In the genomic region with DNA sequence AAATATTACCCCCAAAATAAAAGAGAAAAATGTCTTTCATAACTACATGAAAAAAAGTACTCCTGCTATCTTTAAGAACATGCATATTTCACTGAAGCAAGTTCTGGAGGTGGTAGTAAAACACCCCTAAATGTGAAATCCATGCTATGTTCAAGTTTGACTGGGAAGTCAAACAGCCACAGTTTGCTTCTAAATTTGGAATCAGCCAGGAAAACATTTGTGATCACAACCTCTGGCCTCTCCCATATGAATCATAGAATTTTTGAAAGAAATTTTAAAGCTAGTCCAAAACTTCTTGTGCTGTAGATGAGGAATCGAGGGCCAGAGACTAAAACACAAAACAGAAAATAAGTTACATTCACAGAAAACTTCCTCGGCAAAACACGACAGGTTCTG, we compare ENCODE assay signal across 12 cellular contexts. TPM values are rescaled to one million over a fixed set of nuclear protein-coding genes. Genes with fewer than 3 reads are reported as not detected.
A peak's percentile ranks its signal among the peaks of the same experiment; 100 is the strongest.
DNase-seq lines count a peak whose midpoint lies in the region; ATAC-seq and TF ChIP-seq lines count a peak whose summit lies in the region.
"Had no signal": no experiment of that assay in that cellular context is flagged by ENCODE, and none has a peak within 500 bp of the region (broad histone marks: within the 10 kb centered on the region; RNA-seq: fewer than 3 reads in every experiment).

No MANE protein-coding gene starts in this region.

- TF ChIP-seq CTCF in Loucy (conservative IDR thresholded peaks at IDR 0.05; ENCODE audit: low read length) (no peak), choroid plexus epithelial cell (conservative IDR thresholded peaks at IDR 0.05; ENCODE audit: low read depth, low read length) (no peak), thyroid gland (IDR thresholded peaks at IDR 0.05) (no peak)

- H2AFZ ChIP-seq in Loucy (ENCODE audit: low read length): no peak overlapping the region

- H3K27me3 ChIP-seq in Loucy (ENCODE audit: insufficient read depth, low read length, poor library complexity, severe bottlenecking) (no peaks in the 10 kb centered on the region), thyroid gland (no peaks in the 10 kb centered on the region)

- H3K9ac ChIP-seq in Loucy (ENCODE audit: low read depth, low read length, poor library complexity, severe bottlenecking): no peak overlapping the region

- peaks cover 67% of the 10 kb centered on the region for H3K79me2 ChIP-seq in Loucy (ENCODE audit: insufficient read depth, low read length)

- H3K4me3 ChIP-seq in Loucy (ENCODE audit: low read length, poor library complexity, severe bottlenecking): no peak overlapping the region
- peak overlapping the region; percentile 11 for H3K4me3 ChIP-seq in choroid plexus epithelial cell (ENCODE audit: low read depth, low read length)
- H3K4me3 ChIP-seq in thyroid gland (replicated peaks in 1 of 3): peak overlapping the region in 1 of 3 donors; percentile 8

- H3K4me1 ChIP-seq in Loucy (ENCODE audit: insufficient read depth, low read length, poor library complexity, severe bottlenecking) (peaks cover 36% of the 10 kb centered on the region), thyroid gland (peaks cover 67 to 80% of the 10 kb centered on the region in 2 donors)

- WGBS in thyroid gland, 2 donors: 6 to 12% methylated on average over 3 of the region's 3 CpGs

- intact Hi-C loops in thyroid gland (cut with DNase I): no loop called here

- peaks cover 6% of the 10 kb centered on the region for H4K20me1 ChIP-seq in Loucy (ENCODE audit: insufficient read depth, low read length, poor library complexity, severe bottlenecking)

- H3K9me3 ChIP-seq in Loucy (ENCODE audit: insufficient read depth, low read depth, low read length) (no peaks in the 10 kb centered on the region), thyroid gland (no peaks in the 10 kb centered on the region)

- H3K27ac Mint-ChIP-seq in T-helper 2 cell treated with Interferon-gamma antibody and Interleukin-4, amounts not matched to agents 5 μg/mL and 100 μg/mL, for 36 hours: no peak overlapping the region
- H3K27ac Mint-ChIP-seq: activated CD4-positive, alpha-beta memory T cell treated with anti-CD3 and anti-CD28 coated beads for 36 hours; stimulated activated memory B cell treated with anti-CD40 and anti-IgM and Interleukin-4, amounts not matched to agents 10 μg/mL and 1 μg/mL and 100 μg/mL, for 72 hours had no signal

- no peak overlapping the region for H3K4me3 Mint-ChIP-seq in T-helper 2 cell treated with Interferon-gamma antibody and Interleukin-4, amounts not matched to agents 5 μg/mL and 100 μg/mL, for 36 hours
- H3K4me3 Mint-ChIP-seq: activated CD4-positive, alpha-beta memory T cell treated with anti-CD3 and anti-CD28 coated beads for 36 hours; stimulated activated memory B cell treated with anti-CD40 and anti-IgM and Interleukin-4, amounts not matched to agents 10 μg/mL and 1 μg/mL and 100 μg/mL, for 72 hours had no signal

- no peaks in the 10 kb centered on the region for H3K9me3 Mint-ChIP-seq in T-helper 2 cell treated with Interferon-gamma antibody and Interleukin-4, amounts not matched to agents 5 μg/mL and 100 μg/mL, for 36 hours
- H3K9me3 Mint-ChIP-seq: activated CD4-positive, alpha-beta memory T cell treated with anti-CD3 and anti-CD28 coated beads for 36 hours; stimulated activated memory B cell treated with anti-CD40 and anti-IgM and Interleukin-4, amounts not matched to agents 10 μg/mL and 1 μg/mL and 100 μg/mL, for 72 hours had no signal

- no peaks in the 10 kb centered on the region for H3K36me3 Mint-ChIP-seq in T-helper 2 cell treated with Interferon-gamma antibody and Interleukin-4, amounts not matched to agents 5 μg/mL and 100 μg/mL, for 36 hours (ENCODE audit: low read depth)
- H3K36me3 Mint-ChIP-seq: activated CD4-positive, alpha-beta memory T cell treated with anti-CD3 and anti-CD28 coated beads for 36 hours; stimulated activated memory B cell treated with anti-CD40 and anti-IgM and Interleukin-4, amounts not matched to agents 10 μg/mL and 1 μg/mL and 100 μg/mL, for 72 hours had no signal

- peak; percentile 81 for DNase-seq in choroid plexus epithelial cell (ENCODE audit: low read depth)
- peak; percentile 57 to 60 for DNase-seq in lung microvascular endothelial cell (ENCODE audit: low read depth in 2 of 2)
- no peak for DNase-seq in thyroid gland
- DNase-seq in T-helper 2 cell treated with Interferon-gamma antibody and Interleukin-4, amounts not matched to agents 5 μg/mL and 100 μg/mL, for 36 hours (ENCODE audit: low spot score): no peak
- DNase-seq in NOMO-1 treated with dmso at 0.1 percent for 144 hours (lab: John Stamatoyannopoulos, UW; ENCODE audit: unreplicated experiment): no peak
- DNase-seq: activated CD4-positive, alpha-beta memory T cell treated with anti-CD3 and anti-CD28 coated beads for 36 hours; DND-41; NCI-H1417 treated with DMSO at 0.1 percent for 48 hours had no signal

- TF ChIP-seq POLR2A in thyroid gland (IDR thresholded peaks at IDR 0.05): no peak

- H3K27ac ChIP-seq in thyroid gland: peak overlapping the region; percentile 88 to 96 (median 94)

- ATAC-seq in GM18519 (IDR thresholded peaks at IDR 0.05; ENCODE audit: low FRiP score, unreplicated experiment) (no peak), GM19467 (IDR thresholded peaks at IDR 0.05; ENCODE audit: unreplicated experiment) (no peak)

- H3K4me1 Mint-ChIP-seq in T-helper 2 cell treated with Interferon-gamma antibody and Interleukin-4, amounts not matched to agents 5 μg/mL and 100 μg/mL, for 36 hours (ENCODE audit: low read depth): peaks cover 11% of the 10 kb centered on the region

- peaks cover 29% of the 10 kb centered on the region for H3K27me3 Mint-ChIP-seq in T-helper 2 cell treated with Interferon-gamma antibody and Interleukin-4, amounts not matched to agents 5 μg/mL and 100 μg/mL, for 36 hours (ENCODE audit: low read depth)

- H3K4me2 ChIP-seq in Loucy (ENCODE audit: low read depth, low read length, poor library complexity, severe bottlenecking): peak overlapping the region; percentile 92

- no peaks in the 10 kb centered on the region; the same call in 1 of the 2 replicates for H3F3A ChIP-seq in Loucy (ENCODE audit: low read depth)

- H3K36me3 ChIP-seq in Loucy (ENCODE audit: insufficient read depth, low read length) (no peaks in the 10 kb centered on the region), thyroid gland (no peaks in the 10 kb centered on the region)

- H3K9me2 ChIP-seq in Loucy (replicated peaks; ENCODE audit: low read depth, low read length): no peaks in the 10 kb centered on the region

RNA-seq across cellular contexts. Expression of a gene that starts 6.6 kb away (rescaled TPM):
- total RNA-seq in lung microvascular endothelial cell (9.5 and 11.6 TPM in 2 replicates), thyroid gland (100 to 1,000 TPM in 3 of 4 donors, 10 to 100 TPM in 1; 65.7 to 152 (median 137) TPM)

RNA-seq across cellular contexts. Expression of a gene that starts 35.1 kb away (rescaled TPM):
- 33.7 and 42.5 TPM in 2 replicates for total RNA-seq in lung microvascular endothelial cell
- total RNA-seq in thyroid gland: 10 to 100 TPM; 25.1 to 35.7 (median 28.0) TPM

Comparison
In these comparisons a context has a peak if more than half of its experiments do, and no peak if none do; other contexts are left out.
1. DNase-seq: peak in choroid plexus epithelial cell (single experiment) and lung microvascular endothelial cell (2 of 2); none in thyroid gland (0 of 2), T-helper 2 cell treated with Interferon-gamma antibody and Interleukin-4, amounts not matched to agents 5 μg/mL and 100 μg/mL, for 36 hours (single experiment) and NOMO-1 treated with dmso at 0.1 percent for 144 hours (single experiment).